24 cellular contexts compared by ENCODE assay signal in the genomic region with DNA sequence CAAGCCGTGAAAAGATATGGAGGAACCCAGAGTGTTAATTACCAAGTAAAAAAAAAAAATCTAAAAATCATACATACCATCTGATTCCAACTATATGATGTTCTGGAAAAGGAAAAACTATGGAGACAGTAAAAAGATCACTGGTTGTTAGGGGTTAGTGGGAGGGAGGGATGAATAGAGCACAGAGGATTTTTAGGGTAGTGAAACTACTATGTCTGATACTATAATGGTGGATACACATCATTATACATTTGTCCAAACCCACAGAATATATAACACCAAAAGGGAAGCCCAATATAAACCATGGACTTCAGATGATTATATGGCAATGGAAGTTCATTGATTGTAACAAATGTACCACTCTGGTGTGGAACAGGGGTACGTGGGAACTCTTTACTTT.
"Had no signal": no experiment of that assay in that cellular context is flagged by ENCODE, and none has a peak within 500 bp of the region (broad histone marks: within the 10 kb centered on the region; RNA-seq: fewer than 3 reads in every experiment).

No MANE protein-coding gene starts in this region.

- H3K4me3 Mint-ChIP-seq: immature natural killer cell; naive thymus-derived CD4-positive, alpha-beta T cell; nephron progenitor cell; stimulated activated memory B cell treated with anti-CD40 and anti-IgM and Interleukin-4, amounts not matched to agents 10 μg/mL and 1 μg/mL and 100 μg/mL, for 72 hours; stimulated activated naive CD8-positive, alpha-beta T cell treated with anti-CD3 and anti-CD28 coated beads, Interleukin-15, amount 100 ng/mL, for 72 hours had no signal

- H3K4me1 Mint-ChIP-seq: immature natural killer cell; nephron progenitor cell; stimulated activated naive CD8-positive, alpha-beta T cell treated with anti-CD3 and anti-CD28 coated beads, Interleukin-15, amount 100 ng/mL, for 72 hours had no signal

- H3K9me3 Mint-ChIP-seq: immature natural killer cell; naive thymus-derived CD4-positive, alpha-beta T cell; stimulated activated memory B cell treated with anti-CD40 and anti-IgM and Interleukin-4, amounts not matched to agents 10 μg/mL and 1 μg/mL and 100 μg/mL, for 72 hours; stimulated activated naive CD8-positive, alpha-beta T cell treated with anti-CD3 and anti-CD28 coated beads, Interleukin-15, amount 100 ng/mL, for 72 hours had no signal

- H3K4me3 ChIP-seq: colonic mucosa, esophagus squamous epithelium, gastroesophageal sphincter, left ventricle myocardium inferior, lower lobe of right lung, psoas muscle, right lobe of liver, testis, tibial nerve, upper lobe of right lung had no signal

- FAIRE-seq: keratinocyte had no signal

- H3K9ac ChIP-seq: parathyroid adenoma had no signal

- DNase-seq: colonic mucosa; dermis blood vessel endothelial cell; esophagus squamous epithelium; foreskin fibroblast; glutamatergic neuron; immature natural killer cell; left cardiac atrium; left ventricle myocardium inferior; lower lobe of right lung; mesenchymal stem cell; naive thymus-derived CD4-positive, alpha-beta T cell; nephron progenitor cell; psoas muscle; retina; right lobe of liver; stimulated activated CD4-positive, alpha-beta T cell treated with anti-CD3 and anti-CD28 coated beads, Interleukin-4, amount 100 ng/mL, for 24 hours; stimulated activated naive CD8-positive, alpha-beta T cell treated with anti-CD3 and anti-CD28 coated beads, Interleukin-15, amount 100 ng/mL, for 72 hours; testis; upper lobe of right lung had no signal

- H3K36me3 ChIP-seq: colonic mucosa, esophagus squamous epithelium, gastroesophageal sphincter, left ventricle myocardium inferior, lower lobe of right lung, right lobe of liver, tibial nerve, upper lobe of right lung had no signal

- H3K36me3 Mint-ChIP-seq: immature natural killer cell; naive thymus-derived CD4-positive, alpha-beta T cell; stimulated activated memory B cell treated with anti-CD40 and anti-IgM and Interleukin-4, amounts not matched to agents 10 μg/mL and 1 μg/mL and 100 μg/mL, for 72 hours had no signal

- ATAC-seq: gastroesophageal sphincter; left cardiac atrium; lower lobe of right lung; naive thymus-derived CD4-positive, alpha-beta T cell; psoas muscle; right lobe of liver; stimulated activated memory B cell treated with anti-CD40 and anti-IgM and Interleukin-4, amounts not matched to agents 10 μg/mL and 1 μg/mL and 100 μg/mL, for 72 hours; stimulated activated naive CD8-positive, alpha-beta T cell treated with anti-CD3 and anti-CD28 coated beads, Interleukin-15, amount 100 ng/mL, for 72 hours; upper lobe of right lung had no signal

- H3K27ac ChIP-seq: colonic mucosa, esophagus squamous epithelium, gastroesophageal sphincter, left ventricle myocardium inferior, lower lobe of right lung, parathyroid adenoma, psoas muscle, right lobe of liver, testis, tibial nerve, upper lobe of right lung had no signal

- H2AFZ ChIP-seq: parathyroid adenoma had no signal

- H3K9me3 ChIP-seq: colonic mucosa, esophagus squamous epithelium, gastroesophageal sphincter, left ventricle myocardium inferior, lower lobe of right lung, psoas muscle, right lobe of liver, testis, tibial nerve, upper lobe of right lung had no signal

- H3K27me3 Mint-ChIP-seq: stimulated activated memory B cell treated with anti-CD40 and anti-IgM and Interleukin-4, amounts not matched to agents 10 μg/mL and 1 μg/mL and 100 μg/mL, for 72 hours; stimulated activated naive CD8-positive, alpha-beta T cell treated with anti-CD3 and anti-CD28 coated beads, Interleukin-15, amount 100 ng/mL, for 72 hours had no signal

- H3K27me3 ChIP-seq: colonic mucosa, right lobe of liver, testis, tibial nerve had no signal

- H3K27ac Mint-ChIP-seq: immature natural killer cell; naive thymus-derived CD4-positive, alpha-beta T cell; nephron progenitor cell; stimulated activated memory B cell treated with anti-CD40 and anti-IgM and Interleukin-4, amounts not matched to agents 10 μg/mL and 1 μg/mL and 100 μg/mL, for 72 hours had no signal

- H3K79me2 ChIP-seq: parathyroid adenoma had no signal

- H3K4me1 ChIP-seq: colonic mucosa, esophagus squamous epithelium, gastroesophageal sphincter, left ventricle myocardium inferior, lower lobe of right lung, parathyroid adenoma, psoas muscle, right lobe of liver, testis, tibial nerve, upper lobe of right lung had no signal
